ENCODE assay signal across 22 cellular contexts in genomic region chrX:19790829-19791228, GRCh38.
DNase-seq lines count a peak whose midpoint lies in the region; ATAC-seq and TF ChIP-seq lines count a peak whose summit lies in the region.
"Had no signal": no experiment of that assay in that cellular context is flagged by ENCODE, and none has a peak within 500 bp of the region (broad histone marks: within the 10 kb centered on the region; RNA-seq: fewer than 3 reads in every experiment).

No MANE protein-coding gene starts in this region.

- peaks cover 55% of the 10 kb centered on the region for H3K4me1 Mint-ChIP-seq in activated CD4-positive, alpha-beta T cell treated with anti-CD3 and anti-CD28 coated beads, Interleukin-2, amount 10 ng/mL, durations not matched to agents 7 days and 5 days
- peaks cover 62% of the 10 kb centered on the region for H3K4me1 Mint-ChIP-seq in activated naive CD8-positive, alpha-beta T cell treated with anti-CD3 and anti-CD28 coated beads for 36 hours
- H3K4me1 Mint-ChIP-seq in stimulated activated naive B cell treated with anti-CD40 and anti-IgM and Interleukin-4, amounts not matched to agents 10 μg/mL and 1 μg/mL and 100 μg/mL, for 72 hours, result peaks cover 15 to 42% of the 10 kb centered on the region in 2 donors

- no peak overlapping the region for H3K4me3 Mint-ChIP-seq in activated CD4-positive, alpha-beta T cell treated with anti-CD3 and anti-CD28 coated beads, Interleukin-2, amount 10 ng/mL, durations not matched to agents 7 days and 5 days
- H3K4me3 Mint-ChIP-seq in activated naive CD8-positive, alpha-beta T cell treated with anti-CD3 and anti-CD28 coated beads for 36 hours, result no peak overlapping the region
- H3K4me3 Mint-ChIP-seq in stimulated activated naive B cell treated with anti-CD40 and anti-IgM and Interleukin-4, amounts not matched to agents 10 μg/mL and 1 μg/mL and 100 μg/mL, for 72 hours, result peak overlapping the region in 1 of 2 donors; percentile 22
- H3K4me3 Mint-ChIP-seq: mesothelial cell of epicardium had no signal

- POLR2A ChIA-PET in activated CD4-positive, alpha-beta T cell treated with anti-CD3 and anti-CD28 coated beads, Interleukin-2, amount 10 ng/mL, durations not matched to agents 7 days and 5 days (lab: Charles Lee), result no interaction called here

- H3K27me3 ChIP-seq in HL-60 (ENCODE audit: insufficient read depth, poor library complexity, severe bottlenecking), result no peaks in the 10 kb centered on the region
- H3K27me3 ChIP-seq: esophagus muscularis mucosa, upper lobe of right lung had no signal

- no peak for TF ChIP-seq CTCF in HL-60 (IDR thresholded peaks at IDR 0.05; ENCODE audit: insufficient read depth, low read length)

- DNase-seq in activated CD4-positive, alpha-beta T cell treated with anti-CD3 and anti-CD28 coated beads, Interleukin-2, amount 10 ng/mL, durations not matched to agents 7 days and 5 days, result no peak
- no peak for DNase-seq in activated CD4-positive, alpha-beta T cell treated with anti-CD3 and anti-CD28 coated beads, Interleukin-2, amount 50 U/mL, for 4 hours
- no peak for DNase-seq in HL-60 (ENCODE audit: low read depth in 1 of 2, low spot score in 1 of 2)
- no peak for DNase-seq in activated naive CD8-positive, alpha-beta T cell treated with anti-CD3 and anti-CD28 coated beads for 36 hours
- DNase-seq in stimulated activated naive B cell treated with anti-CD40 and anti-IgM and Interleukin-4, amounts not matched to agents 10 μg/mL and 1 μg/mL and 100 μg/mL, for 72 hours, result no peak
- DNase-seq in germinal center (ENCODE audit: low spot score), result no peak
- DNase-seq: anterior cingulate cortex; C1 segment of cervical spinal cord; cerebellar nuclear complex; DMS153; effector CD8-positive, alpha-beta T cell; left colon; NCI-H1105; NCI-H2081 treated with DMSO at 0.1 percent for 48 hours; NCI-H510A treated with DMSO at 0.1 percent for 48 hours; stimulated activated CD4-positive, alpha-beta T cell treated with anti-CD3 and anti-CD28 coated beads, Interleukin-1b, Interleukin-23, amount 100 ng/mL, for 48 hours; upper lobe of right lung had no signal

- no peaks in the 10 kb centered on the region for H3K27me3 Mint-ChIP-seq in activated CD4-positive, alpha-beta T cell treated with anti-CD3 and anti-CD28 coated beads, Interleukin-2, amount 10 ng/mL, durations not matched to agents 7 days and 5 days
- no peaks in the 10 kb centered on the region for H3K27me3 Mint-ChIP-seq in activated naive CD8-positive, alpha-beta T cell treated with anti-CD3 and anti-CD28 coated beads for 36 hours
- no peaks in the 10 kb centered on the region for H3K27me3 Mint-ChIP-seq in stimulated activated naive B cell treated with anti-CD40 and anti-IgM and Interleukin-4, amounts not matched to agents 10 μg/mL and 1 μg/mL and 100 μg/mL, for 72 hours
- H3K27me3 Mint-ChIP-seq: progenitor cell of endocrine pancreas had no signal

- peaks cover 52% of the 10 kb centered on the region for H3K36me3 Mint-ChIP-seq in activated CD4-positive, alpha-beta T cell treated with anti-CD3 and anti-CD28 coated beads, Interleukin-2, amount 10 ng/mL, durations not matched to agents 7 days and 5 days (ENCODE audit: low read depth)
- H3K36me3 Mint-ChIP-seq in activated naive CD8-positive, alpha-beta T cell treated with anti-CD3 and anti-CD28 coated beads for 36 hours, result peaks cover 49% of the 10 kb centered on the region
- peaks cover 0 to 7% of the 10 kb centered on the region in 2 donors for H3K36me3 Mint-ChIP-seq in stimulated activated naive B cell treated with anti-CD40 and anti-IgM and Interleukin-4, amounts not matched to agents 10 μg/mL and 1 μg/mL and 100 μg/mL, for 72 hours

- H3K9me3 Mint-ChIP-seq in activated CD4-positive, alpha-beta T cell treated with anti-CD3 and anti-CD28 coated beads, Interleukin-2, amount 10 ng/mL, durations not matched to agents 7 days and 5 days, result peaks cover 4% of the 10 kb centered on the region
- peaks cover 7% of the 10 kb centered on the region for H3K9me3 Mint-ChIP-seq in activated naive CD8-positive, alpha-beta T cell treated with anti-CD3 and anti-CD28 coated beads for 36 hours
- no peaks in the 10 kb centered on the region for H3K9me3 Mint-ChIP-seq in stimulated activated naive B cell treated with anti-CD40 and anti-IgM and Interleukin-4, amounts not matched to agents 10 μg/mL and 1 μg/mL and 100 μg/mL, for 72 hours

- peak overlapping the region; percentile 54 for H3K27ac Mint-ChIP-seq in activated CD4-positive, alpha-beta T cell treated with anti-CD3 and anti-CD28 coated beads, Interleukin-2, amount 10 ng/mL, durations not matched to agents 7 days and 5 days
- H3K27ac Mint-ChIP-seq in activated naive CD8-positive, alpha-beta T cell treated with anti-CD3 and anti-CD28 coated beads for 36 hours, result peak overlapping the region; percentile 72
- H3K27ac Mint-ChIP-seq in stimulated activated naive B cell treated with anti-CD40 and anti-IgM and Interleukin-4, amounts not matched to agents 10 μg/mL and 1 μg/mL and 100 μg/mL, for 72 hours, result peak overlapping the region; percentile 25
- H3K27ac Mint-ChIP-seq: mesothelial cell of epicardium, progenitor cell of endocrine pancreas had no signal

- no peak overlapping the region for H3K4me3 ChIP-seq in HL-60 (replicated peaks; ENCODE audit: insufficient read depth, low read length)
- H3K4me3 ChIP-seq: esophagus muscularis mucosa, upper lobe of right lung had no signal

- ATAC-seq in stimulated activated naive B cell treated with anti-CD40 and anti-IgM and Interleukin-4, amounts not matched to agents 10 μg/mL and 1 μg/mL and 100 μg/mL, for 72 hours (replicated peaks), result peak; percentile 26 to 40
- ATAC-seq in GM21381 (IDR thresholded peaks at IDR 0.05; ENCODE audit: unreplicated experiment) (no peak), GM18868 (IDR thresholded peaks at IDR 0.05; ENCODE audit: unreplicated experiment) (no peak)
- ATAC-seq: left colon, upper lobe of right lung had no signal

- peak overlapping the region; percentile 51 for H3K27ac ChIP-seq in HL-60 (replicated peaks)
- H3K27ac ChIP-seq: esophagus muscularis mucosa, upper lobe of right lung had no signal

- CTCF ChIA-PET in activated CD4-positive, alpha-beta T cell treated with anti-CD3 and anti-CD28 coated beads, Interleukin-2, amount 10 ng/mL, durations not matched to agents 7 days and 5 days (lab: Charles Lee), result interaction anchor here (1.2 to 1.8 kb wide), 2 partner anchors 8 to 14 kb away, joined by 3 to 5 read pairs; no protein-coding TSS in a partner anchor

Comparison
In these comparisons a context has a peak if more than half of its experiments do, and no peak if none do; other contexts are left out.
1. ATAC-seq: peak in stimulated activated naive B cell treated with anti-CD40 and anti-IgM and Interleukin-4, amounts not matched to agents 10 μg/mL and 1 μg/mL and 100 μg/mL, for 72 hours (2 of 2); none in GM21381 (single experiment) and GM18868 (single experiment).
2. Peak in every context shown above with its lines, with median percentiles within 50 percentile points of each other: H3K27ac Mint-ChIP-seq.